In genomic region chr2:85936421-85937068, GRCh38 we compare ENCODE assay signal across 13 cellular contexts. TPM values are rescaled to one million over a fixed set of nuclear protein-coding genes. Genes with fewer than 3 reads are reported as not detected.
DNase-seq lines count a peak whose midpoint lies in the region; ATAC-seq and TF ChIP-seq lines count a peak whose summit lies in the region.
"Had no signal": no experiment of that assay in that cellular context is flagged by ENCODE, and none has a peak within 500 bp of the region (broad histone marks: within the 10 kb centered on the region; RNA-seq: fewer than 3 reads in every experiment).

No MANE protein-coding gene starts in this region.

- H3K4me1 ChIP-seq in lung (ENCODE audit: control insufficient read depth in 2 of 2, insufficient read depth in 2 of 2, low read length in 2 of 2), result no peaks in the 10 kb centered on the region
- H3K4me1 ChIP-seq in urinary bladder (ENCODE audit: insufficient read depth), result no peaks in the 10 kb centered on the region

- TF ChIP-seq CTCF in cardiac fibroblast (IDR thresholded peaks at IDR 0.05; ENCODE audit: low read depth, low read length), result no peak
- TF ChIP-seq CTCF in lung (IDR thresholded peaks at IDR 0.05; ENCODE audit: control extremely low read depth, extremely low read depth), result no peak

- H3K27me3 ChIP-seq in lung (ENCODE audit: control insufficient read depth, insufficient read depth), result no peaks in the 10 kb centered on the region

- WGBS in lung, 2 donors, result 81 to 82% methylated on average over 20 to 22 of the region's 22 CpGs
- whole genome bisulfite sequencing in urinary bladder, result 90% methylated on average over 22 of the region's 22 CpGs

- H3K4me3 ChIP-seq in cardiac fibroblast (replicated peaks in 1 of 2; ENCODE audit: low read depth in 2 of 2, low read length in 2 of 2), result no peak overlapping the region
- H3K4me3 ChIP-seq in lung, result no peak overlapping the region
- no peak overlapping the region for H3K4me3 ChIP-seq in urinary bladder (ENCODE audit: low read depth, low read length)
- H3K4me3 ChIP-seq: skin epidermis had no signal

- DNase-seq in NCI-H226 (peak; percentile 95), cardiac fibroblast (ENCODE audit: low read depth in 2 of 2) (peak; percentile 23 to 48), lung (ENCODE audit: low spot score) (peak; percentile 39), medulla oblongata (ENCODE audit: extremely low spot score) (no peak)
- DNase-seq in activated naive CD4-positive, alpha-beta T cell treated with Interleukin-2 at 50 U/mL for 16 hours, result no peak
- DNase-seq: activated CD8-positive, alpha-beta T cell treated with anti-CD3 and anti-CD28 coated beads for 36 hours; activated gamma-delta T cell; central memory CD4-positive, alpha-beta T cell; erythroblast; naive B cell had no signal

- ATAC-seq in lung (ENCODE audit: insufficient read depth, low FRiP score) (no peak), HG02970 (IDR thresholded peaks at IDR 0.05; ENCODE audit: low FRiP score, unreplicated experiment) (no peak)
- ATAC-seq: activated CD8-positive, alpha-beta T cell treated with anti-CD3 and anti-CD28 coated beads for 36 hours had no signal

- H3K36me3 ChIP-seq in lung (ENCODE audit: control insufficient read depth in 2 of 2, insufficient read depth in 2 of 2, low read length in 2 of 2), result no peaks in the 10 kb centered on the region
- H3K36me3 ChIP-seq in urinary bladder (ENCODE audit: insufficient read depth), result no peaks in the 10 kb centered on the region

- H3K9me3 ChIP-seq in lung (ENCODE audit: control insufficient read depth in 2 of 2, insufficient read depth in 1 of 2, low read length in 1 of 2), result no peaks in the 10 kb centered on the region

- H3K27ac ChIP-seq in lung (ENCODE audit: low read depth in 1 of 2, low read length in 1 of 2), result peak overlapping the region in 1 of 2 donors; percentile 21
- peak overlapping the region; percentile 30 for H3K27ac ChIP-seq in urinary bladder (ENCODE audit: low read depth)
- H3K27ac ChIP-seq: skin epidermis had no signal

RNA-seq across cellular contexts. Expression of gene ST3GAL5, which starts 47.8 kb away (rescaled TPM):
- total RNA-seq in lung, result 100 to 1,000 TPM in 1 of 2 donors, 10 to 100 TPM in 1; 71.1 to 149 TPM
- 10 to 100 TPM; 31.1 to 57.7 TPM for polyA plus RNA-seq in lung
- total RNA-seq in urinary bladder, result 59.4 TPM
- 31.1 TPM for polyA plus RNA-seq in urinary bladder

Comparison
In these comparisons a context has a peak if more than half of its experiments do, and no peak if none do; other contexts are left out.
1. DNase-seq: peak in NCI-H226 (single experiment), cardiac fibroblast (2 of 2) and lung (single experiment); none in activated naive CD4-positive, alpha-beta T cell treated with Interleukin-2 at 50 U/mL for 16 hours (single experiment) and medulla oblongata (single experiment).